In the genomic region with DNA sequence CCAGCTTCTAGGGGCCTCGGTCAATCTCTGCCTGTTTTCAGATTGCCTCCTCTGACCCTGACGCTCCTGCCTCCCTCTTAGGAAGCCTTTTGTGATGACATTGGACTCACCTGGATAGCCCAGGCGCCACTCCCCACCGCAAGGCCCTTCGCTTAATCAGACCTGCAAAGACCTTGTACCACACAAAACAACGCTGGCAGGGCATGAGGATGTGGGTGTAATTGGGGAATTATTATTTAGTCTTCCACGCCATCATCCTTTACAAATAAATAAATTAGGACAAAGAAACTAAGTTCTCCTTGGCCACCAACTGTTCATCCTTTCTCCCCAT, we compare ENCODE assay signal across 2 cellular contexts.
TF ChIP-seq lines count a peak whose summit lies in the region.

No MANE protein-coding gene starts in this region.

TF ChIP-seq in IMR-90, 13 proteins besides CTCF, POLR2A, EP300 and RAD21:
- TF ChIP-seq SMC3 (IDR thresholded peaks at IDR 0.05; ENCODE audit: low read depth, low read length) = no peak
- TF ChIP-seq NFE2L2 (IDR thresholded peaks at IDR 0.05; ENCODE audit: low read depth, low read length) = no peak
- TF ChIP-seq RCOR1 (IDR thresholded peaks at IDR 0.05; ENCODE audit: insufficient replicate concordance, low read length) = no peak
- no peak for TF ChIP-seq CHD1 (IDR thresholded peaks at IDR 0.05; ENCODE audit: low read depth, low read length)
- TF ChIP-seq, protein P1, sequence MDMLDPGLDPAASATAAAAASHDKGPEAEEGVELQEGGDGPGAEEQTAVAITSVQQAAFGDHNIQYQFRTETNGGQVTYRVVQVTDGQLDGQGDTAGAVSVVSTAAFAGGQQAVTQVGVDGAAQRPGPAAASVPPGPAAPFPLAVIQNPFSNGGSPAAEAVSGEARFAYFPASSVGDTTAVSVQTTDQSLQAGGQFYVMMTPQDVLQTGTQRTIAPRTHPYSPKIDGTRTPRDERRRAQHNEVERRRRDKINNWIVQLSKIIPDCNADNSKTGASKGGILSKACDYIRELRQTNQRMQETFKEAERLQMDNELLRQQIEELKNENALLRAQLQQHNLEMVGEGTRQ (IDR thresholded peaks at IDR 0.05; ENCODE audit: low read depth, low read length) = no peak
- TF ChIP-seq MAFK (IDR thresholded peaks at IDR 0.05; ENCODE audit: low read depth, low read length) = no peak
- no peak for TF ChIP-seq FOS (IDR thresholded peaks at IDR 0.05; ENCODE audit: low read depth, low read length)
- no peak for TF ChIP-seq RFX5 (IDR thresholded peaks at IDR 0.05; ENCODE audit: low read depth, low read length)
- no peak for TF ChIP-seq CEBPB (IDR thresholded peaks at IDR 0.05; ENCODE audit: low read depth, low read length)
- TF ChIP-seq, protein P2, sequence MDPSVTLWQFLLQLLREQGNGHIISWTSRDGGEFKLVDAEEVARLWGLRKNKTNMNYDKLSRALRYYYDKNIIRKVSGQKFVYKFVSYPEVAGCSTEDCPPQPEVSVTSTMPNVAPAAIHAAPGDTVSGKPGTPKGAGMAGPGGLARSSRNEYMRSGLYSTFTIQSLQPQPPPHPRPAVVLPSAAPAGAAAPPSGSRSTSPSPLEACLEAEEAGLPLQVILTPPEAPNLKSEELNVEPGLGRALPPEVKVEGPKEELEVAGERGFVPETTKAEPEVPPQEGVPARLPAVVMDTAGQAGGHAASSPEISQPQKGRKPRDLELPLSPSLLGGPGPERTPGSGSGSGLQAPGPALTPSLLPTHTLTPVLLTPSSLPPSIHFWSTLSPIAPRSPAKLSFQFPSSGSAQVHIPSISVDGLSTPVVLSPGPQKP (IDR thresholded peaks at IDR 0.05; ENCODE audit: borderline replicate concordance, low read depth, low read length) = no peak
- no peak for TF ChIP-seq MAZ (IDR thresholded peaks at IDR 0.05; ENCODE audit: borderline replicate concordance, low read depth, low read length)
- no peak for TF ChIP-seq MXI1 (IDR thresholded peaks at IDR 0.05; ENCODE audit: borderline replicate concordance, low read depth, low read length)
- no peak for TF ChIP-seq BHLHE40 (IDR thresholded peaks at IDR 0.05; ENCODE audit: low read depth, low read length)

TF ChIP-seq in H1, 55 proteins besides CTCF, POLR2A, EP300 and RAD21:
- no peak for TF ChIP-seq EZH2 (IDR thresholded peaks at IDR 0.05; ENCODE audit: low read depth, low read length, severe bottlenecking)
- no peak for TF ChIP-seq CHD2 (IDR thresholded peaks at IDR 0.05; ENCODE audit: low read length)
- no peak for TF ChIP-seq MAX (IDR thresholded peaks at IDR 0.05)
- TF ChIP-seq HDAC6 (IDR thresholded peaks at IDR 0.05; ENCODE audit: low read depth, low read length) = no peak
- no peak for TF ChIP-seq SUZ12 (IDR thresholded peaks at IDR 0.05; ENCODE audit: low read length)
- TF ChIP-seq SIN3A (conservative IDR thresholded peaks at IDR 0.05 in 1 of 2, IDR thresholded peaks at IDR 0.05 in 1 of 2; ENCODE audit: low read depth in 1 of 2, low read length in 2 of 2) = no peak
- TF ChIP-seq POLR2AphosphoS5 (IDR thresholded peaks at IDR 0.05; ENCODE audit: low read depth, low read length) = no peak
- no peak for TF ChIP-seq KDM5A (IDR thresholded peaks at IDR 0.05; ENCODE audit: low read length)
- TF ChIP-seq SIRT6 (IDR thresholded peaks at IDR 0.05; ENCODE audit: low read length) = no peak
- no peak for TF ChIP-seq YY1 (IDR thresholded peaks at IDR 0.05; ENCODE audit: low read depth, low read length)
- TF ChIP-seq RBBP5 (IDR thresholded peaks at IDR 0.05; ENCODE audit: borderline replicate concordance, low read depth, low read length) = no peak
- TF ChIP-seq, protein P1 (IDR thresholded peaks at IDR 0.05; ENCODE audit: low read length) = no peak
- TF ChIP-seq BCL11A (IDR thresholded peaks at IDR 0.05; ENCODE audit: low read depth in 2 of 2, low read length in 2 of 2) = no peak
- no peak for TF ChIP-seq CBX8 (IDR thresholded peaks at IDR 0.05; ENCODE audit: borderline replicate concordance, low read depth, low read length)
- TF ChIP-seq JUN (IDR thresholded peaks at IDR 0.05; ENCODE audit: low read depth, low read length) = no peak
- TF ChIP-seq FOSL1 (IDR thresholded peaks at IDR 0.05; ENCODE audit: insufficient read depth, low read depth, low read length) = no peak
- TF ChIP-seq SP1 (IDR thresholded peaks at IDR 0.05; ENCODE audit: low read depth, low read length) = no peak
- no peak for TF ChIP-seq TAF7 (optimal IDR thresholded peaks at IDR 0.05; ENCODE audit: borderline replicate concordance, low read depth, low read length)
- no peak for TF ChIP-seq TBP (IDR thresholded peaks at IDR 0.05; ENCODE audit: low read depth, low read length)
- TF ChIP-seq HDAC2 (IDR thresholded peaks at IDR 0.05; ENCODE audit: borderline replicate concordance in 1 of 2, low read depth in 2 of 2, low read length in 2 of 2) = no peak
TF ChIP-seq in H1: peak in this region for 0.
